Comparison of ENCODE assay signal across 25 cellular contexts in the genomic region with DNA sequence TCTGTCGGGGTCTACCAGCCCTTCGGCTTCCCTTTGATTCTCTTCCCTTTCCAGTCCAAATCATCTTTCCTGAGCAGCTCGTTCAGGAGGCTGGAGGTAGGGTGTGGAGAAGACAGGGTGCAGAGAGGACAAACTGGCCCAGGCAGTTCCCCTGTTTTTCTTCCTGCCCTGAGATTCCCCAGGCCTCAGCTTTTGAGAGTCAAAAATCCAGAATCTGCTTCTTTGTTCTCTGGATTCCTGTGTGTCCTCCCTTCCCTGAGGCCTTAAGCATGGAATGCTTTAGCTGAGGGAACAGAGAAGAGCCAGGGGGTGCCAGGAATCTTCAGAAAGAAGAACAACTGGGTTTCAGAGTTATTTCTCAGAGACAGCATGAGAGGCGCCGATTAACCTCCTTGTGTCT. TPM values are rescaled to one million over a fixed set of nuclear protein-coding genes. Genes with fewer than 3 reads are reported as not detected.
DNase-seq lines count a peak whose midpoint lies in the region; ATAC-seq and TF ChIP-seq lines count a peak whose summit lies in the region.
"Had no signal": no experiment of that assay in that cellular context is flagged by ENCODE, and none has a peak within 500 bp of the region (broad histone marks: within the 10 kb centered on the region; RNA-seq: fewer than 3 reads in every experiment).

No MANE protein-coding gene starts in this region.

- H3K9me2 ChIP-seq in Karpas-422 (replicated peaks; ENCODE audit: insufficient read depth, low read length) = no peaks in the 10 kb centered on the region

- peaks cover 35% of the 10 kb centered on the region for H3K4me1 Mint-ChIP-seq in endodermal cell
- H3K4me1 Mint-ChIP-seq in T-helper 17 cell = no peaks in the 10 kb centered on the region
- H3K4me1 Mint-ChIP-seq: activated CD8-positive, alpha-beta memory T cell treated with anti-CD3 and anti-CD28 coated beads, Interleukin-2, amount 10 ng/mL, durations not matched to agents 7 days and 5 days; activated naive CD8-positive, alpha-beta T cell treated with anti-CD3 and anti-CD28 coated beads for 36 hours; immature natural killer cell had no signal

- ATAC-seq in IMR-90 (ENCODE audit: low read depth) (no peak), T-helper 17 cell (no peak)
- ATAC-seq: activated CD8-positive, alpha-beta memory T cell treated with anti-CD3 and anti-CD28 coated beads, Interleukin-2, amount 10 ng/mL, durations not matched to agents 7 days and 5 days; GM12878; Right ventricle myocardium inferior had no signal

- H3K9ac ChIP-seq in IMR-90 (ENCODE audit: low read depth, low read length) (peak overlapping the region; percentile 64), endodermal cell (ENCODE audit: extremely low read depth, low read length, poor library complexity, severe bottlenecking) (no peak overlapping the region), neuronal stem cell (ENCODE audit: low read depth, low read length, poor library complexity) (no peak overlapping the region), Karpas-422 (ENCODE audit: low read length) (no peak overlapping the region)

- peak overlapping the region; percentile 93 for H3K23ac ChIP-seq in IMR-90 (ENCODE audit: low read depth, low read length)
- no peak overlapping the region for H3K23ac ChIP-seq in neuronal stem cell (ENCODE audit: low read depth, low read length, poor library complexity)

- H2AK9ac ChIP-seq in IMR-90 (replicated peaks; ENCODE audit: low read depth, low read length, poor library complexity) = peak overlapping the region; percentile 87

- H3K9me3 ChIP-seq in IMR-90 (ENCODE audit: control insufficient read depth, insufficient read depth, low read length) (no peaks in the 10 kb centered on the region), endodermal cell (ENCODE audit: control insufficient read depth, low read length) (no peaks in the 10 kb centered on the region), neuronal stem cell (replicated peaks in 1 of 2; ENCODE audit: control insufficient read depth in 2 of 2, insufficient read depth in 1 of 2, low read depth in 1 of 2, low read length in 2 of 2) (no peaks in the 10 kb centered on the region), T-helper 17 cell (ENCODE audit: control insufficient read depth, low read length, poor library complexity, severe bottlenecking) (no peaks in the 10 kb centered on the region), Karpas-422 (ENCODE audit: low read length) (no peaks in the 10 kb centered on the region), thyroid gland (no peaks in the 10 kb centered on the region)
- H3K9me3 ChIP-seq: body of pancreas had no signal

- H2BK12ac ChIP-seq in neuronal stem cell (ENCODE audit: low read length) = no peak overlapping the region

- peak overlapping the region; percentile 79 for H4K8ac ChIP-seq in IMR-90 (ENCODE audit: low read depth in 2 of 2, low read length in 2 of 2)
- H4K8ac ChIP-seq in neuronal stem cell (ENCODE audit: low read depth, low read length) = no peak overlapping the region

- H3K4me3 Mint-ChIP-seq in endodermal cell = no peak overlapping the region
- no peak overlapping the region for H3K4me3 Mint-ChIP-seq in T-helper 17 cell
- H3K4me3 Mint-ChIP-seq: activated CD8-positive, alpha-beta memory T cell treated with anti-CD3 and anti-CD28 coated beads, Interleukin-2, amount 10 ng/mL, durations not matched to agents 7 days and 5 days; activated naive CD8-positive, alpha-beta T cell treated with anti-CD3 and anti-CD28 coated beads for 36 hours; activated T-helper 1 cell treated with anti-CD3 and anti-CD28 coated beads, Interleukin-12 subunit alpha, Interleukin-12 subunit beta, Interleukin-2, Interleukin-4 antibody, amounts not matched to agents 30 ng/mL and 10 ng/mL and 1 ng/mL, durations not matched to agents 14 hours and 24 hours and 36 hours; immature natural killer cell had no signal

- H3K36me3 Mint-ChIP-seq in endodermal cell (ENCODE audit: low read depth) (no peaks in the 10 kb centered on the region), T-helper 17 cell (ENCODE audit: low read depth) (no peaks in the 10 kb centered on the region)
- H3K36me3 Mint-ChIP-seq: activated CD8-positive, alpha-beta memory T cell treated with anti-CD3 and anti-CD28 coated beads, Interleukin-2, amount 10 ng/mL, durations not matched to agents 7 days and 5 days; activated naive CD8-positive, alpha-beta T cell treated with anti-CD3 and anti-CD28 coated beads for 36 hours; immature natural killer cell had no signal

- DNase-seq in EH (ENCODE audit: low read depth) (peak; percentile 85), IMR-90 (no peak), endodermal cell (peak; percentile 59), neuronal stem cell (ENCODE audit: low spot score) (no peak), T-helper 17 cell (no peak), Karpas-422 (no peak), H4 (ENCODE audit: low spot score) (no peak), thyroid gland (no peak)
- DNase-seq: activated CD4-positive, alpha-beta T cell treated with anti-CD3 and anti-CD28 coated beads for 48 hours; activated CD8-positive, alpha-beta memory T cell treated with anti-CD3 and anti-CD28 coated beads, Interleukin-2, amount 10 ng/mL, durations not matched to agents 7 days and 5 days; activated naive CD8-positive, alpha-beta T cell treated with anti-CD3 and anti-CD28 coated beads for 36 hours; glutamatergic neuron; immature natural killer cell; NCI-H1436; NCI-H526 treated with DMSO at 0.1 percent for 48 hours; nucleus accumbens; T-helper 1 cell had no signal

- TF ChIP-seq RAD21 in IMR-90 (IDR thresholded peaks at IDR 0.05; ENCODE audit: low read length) = no peak

- BruUV-seq in IMR-90 (replicated peaks; lab: Mats Ljungman, UMichigan) = no TSS peak

- no CpG with 5 or more reads among the region's 5 CpGs for WGBS in IMR-90 (ENCODE audit: extremely low coverage in 2 of 2, insufficient read length in 1 of 2), 2 experiments
- WGBS in endodermal cell (ENCODE audit: insufficient coverage in 1 of 2, insufficient read length in 1 of 2), 2 experiments = 87% methylated on average over 5 of the region's 5 CpGs; no CpG with 5 or more reads in 1 of the 2 experiments
- WGBS in neuronal stem cell (ENCODE audit: extremely low coverage in 2 of 2, insufficient read length in 2 of 2, insufficient replicate concordance in 1 of 2), 2 donors = no CpG with 5 or more reads among the region's 5 CpGs
- 73 to 98% methylated on average over 5 of the region's 5 CpGs for WGBS in thyroid gland, 2 donors

- no peaks in the 10 kb centered on the region for H3K27me3 Mint-ChIP-seq in endodermal cell (ENCODE audit: insufficient read depth)
- no peaks in the 10 kb centered on the region for H3K27me3 Mint-ChIP-seq in T-helper 17 cell
- H3K27me3 Mint-ChIP-seq: activated CD8-positive, alpha-beta memory T cell treated with anti-CD3 and anti-CD28 coated beads, Interleukin-2, amount 10 ng/mL, durations not matched to agents 7 days and 5 days; activated naive CD8-positive, alpha-beta T cell treated with anti-CD3 and anti-CD28 coated beads for 36 hours had no signal

- TF ChIP-seq CTCF in IMR-90 (conservative IDR thresholded peaks at IDR 0.05; ENCODE audit: low read depth, low read length) (no peak), endodermal cell (conservative IDR thresholded peaks at IDR 0.05) (no peak), thyroid gland (IDR thresholded peaks at IDR 0.05) (no peak)

- H3K27ac Mint-ChIP-seq in endodermal cell = peak overlapping the region; percentile 85
- no peak overlapping the region for H3K27ac Mint-ChIP-seq in T-helper 17 cell
- H3K27ac Mint-ChIP-seq: activated CD8-positive, alpha-beta memory T cell treated with anti-CD3 and anti-CD28 coated beads, Interleukin-2, amount 10 ng/mL, durations not matched to agents 7 days and 5 days; activated naive CD8-positive, alpha-beta T cell treated with anti-CD3 and anti-CD28 coated beads for 36 hours; activated T-helper 1 cell treated with anti-CD3 and anti-CD28 coated beads, Interleukin-12 subunit alpha, Interleukin-12 subunit beta, Interleukin-2, Interleukin-4 antibody, amounts not matched to agents 30 ng/mL and 10 ng/mL and 1 ng/mL, durations not matched to agents 14 hours and 24 hours and 36 hours; immature natural killer cell had no signal

- peaks cover 5 to 25% of the 10 kb centered on the region in 2 experiments; a peak in 3 of 4 replicates for H3K79me1 ChIP-seq in IMR-90 (ENCODE audit: low read depth in 1 of 2, low read length in 2 of 2)
- H3K79me1 ChIP-seq in neuronal stem cell (ENCODE audit: low read depth, low read length) = no peaks in the 10 kb centered on the region

- dilution Hi-C loops in IMR-90 (cut with HindIII; ENCODE audit: low sequenced_read_pairs, unreplicated experiment) = no loop called here

- H2BK15ac ChIP-seq in IMR-90 (ENCODE audit: low read depth, low read length) (peak overlapping the region; percentile 97), neuronal stem cell (ENCODE audit: low read length) (no peak overlapping the region)

- peak overlapping the region; percentile 96 for H2BK20ac ChIP-seq in IMR-90 (ENCODE audit: low read depth, low read length)

- H3K27me3 ChIP-seq in IMR-90 (ENCODE audit: control insufficient read depth, insufficient read depth, low read length) (no peaks in the 10 kb centered on the region), endodermal cell (ENCODE audit: control insufficient read depth, insufficient read depth, low read length, poor library complexity, severe bottlenecking) (no peaks in the 10 kb centered on the region), neuronal stem cell (ENCODE audit: control insufficient read depth in 3 of 3, insufficient read depth in 3 of 3, low read depth in 1 of 3, low read length in 3 of 3) (no peaks in the 10 kb centered on the region), Karpas-422 (ENCODE audit: low read length) (no peaks in the 10 kb centered on the region), thyroid gland (no peaks in the 10 kb centered on the region)
- H3K27me3 ChIP-seq: body of pancreas had no signal

- peak overlapping the region; percentile 92 for H3K18ac ChIP-seq in IMR-90 (ENCODE audit: low read depth, low read length)
- H3K18ac ChIP-seq in neuronal stem cell (ENCODE audit: low read length) = no peak overlapping the region

- H3K9me1 ChIP-seq in IMR-90 (ENCODE audit: insufficient read depth, low read length) = peaks cover 28% of the 10 kb centered on the region

- H3K4ac ChIP-seq in IMR-90 (ENCODE audit: low read depth, low read length) (peak overlapping the region; percentile 97), neuronal stem cell (ENCODE audit: low read length) (no peak overlapping the region)

- H3K36me3 ChIP-seq in IMR-90 (ENCODE audit: control insufficient read depth, insufficient read depth, low read length) (no peaks in the 10 kb centered on the region), endodermal cell (ENCODE audit: control insufficient read depth, insufficient read depth, low read length) (no peaks in the 10 kb centered on the region), neuronal stem cell (replicated peaks in 1 of 2; ENCODE audit: control insufficient read depth in 2 of 2, insufficient read depth in 2 of 2, low read length in 2 of 2) (no peaks in the 10 kb centered on the region), Karpas-422 (ENCODE audit: insufficient read depth, low read length) (no peaks in the 10 kb centered on the region), thyroid gland (no peaks in the 10 kb centered on the region)

- in situ Hi-C loops in IMR-90 (cut with MboI; ENCODE audit: low sequenced_read_pairs) = loop anchor here (5.0 kb wide), 2 partner anchors 213 to 528 kb away; no protein-coding TSS in a partner anchor

- H3K56ac ChIP-seq in IMR-90 (ENCODE audit: extremely low read depth, insufficient read depth, low read length) = peak overlapping the region; percentile 93

- H3K9me3 Mint-ChIP-seq in endodermal cell = no peaks in the 10 kb centered on the region
- H3K9me3 Mint-ChIP-seq: activated naive CD8-positive, alpha-beta T cell treated with anti-CD3 and anti-CD28 coated beads for 36 hours; activated T-helper 1 cell treated with anti-CD3 and anti-CD28 coated beads, Interleukin-12 subunit alpha, Interleukin-12 subunit beta, Interleukin-2, Interleukin-4 antibody, amounts not matched to agents 30 ng/mL and 10 ng/mL and 1 ng/mL, durations not matched to agents 14 hours and 24 hours and 36 hours had no signal

- H3K4me2 ChIP-seq in IMR-90 (ENCODE audit: low read depth, low read length) = peak overlapping the region; percentile 32; the same call in 1 of the 2 replicates
- no peak overlapping the region for H3K4me2 ChIP-seq in neuronal stem cell (ENCODE audit: insufficient read depth, low read length, poor library complexity, severe bottlenecking)
- H3K4me2 ChIP-seq in Karpas-422 (ENCODE audit: low read depth, low read length, poor library complexity, severe bottlenecking) = no peak overlapping the region

- POLR2A ChIA-PET in IMR-90 (lab: Charles Lee; ENCODE audit: unreplicated experiment) = no interaction called here

- H2BK5ac ChIP-seq in IMR-90 (ENCODE audit: low read depth, low read length, poor library complexity, severe bottlenecking) (peak overlapping the region; percentile 92), neuronal stem cell (ENCODE audit: low read length) (no peak overlapping the region)

- CTCF ChIA-PET in IMR-90 (lab: Yijun Ruan, JAX) = interaction anchor here (1.0 kb wide), 1 partner anchor 212 kb away, joined by 3 read pairs; no protein-coding TSS in a partner anchor

- peaks cover 19% of the 10 kb centered on the region for H3K4me1 ChIP-seq in IMR-90 (ENCODE audit: control insufficient read depth, insufficient read depth, low read length)
- H3K4me1 ChIP-seq in endodermal cell (ENCODE audit: control insufficient read depth, insufficient read depth, low read length) = peaks cover 18% of the 10 kb centered on the region
- H3K4me1 ChIP-seq in neuronal stem cell (ENCODE audit: control insufficient read depth in 2 of 2, insufficient read depth in 1 of 2, low read depth in 1 of 2, low read length in 2 of 2) = peaks cover 10 to 11% of the 10 kb centered on the region in 2 donors
- H3K4me1 ChIP-seq in Karpas-422 (ENCODE audit: low read length) = no peaks in the 10 kb centered on the region
- H3K4me1 ChIP-seq in thyroid gland = no peaks in the 10 kb centered on the region
- H3K4me1 ChIP-seq: body of pancreas had no signal

- intact Hi-C loops in IMR-90 (cut with micrococcal nuclease) (loop anchor here (2.0 to 5.0 kb wide), 6 partner anchors 44 to 943 kb away; no protein-coding TSS in a partner anchor), thyroid gland (cut with DNase I) (no loop called here)

- peak overlapping the region; percentile 97 for H4K5ac ChIP-seq in IMR-90 (ENCODE audit: low read depth, low read length)

- H3K27ac ChIP-seq in IMR-90 (ENCODE audit: insufficient read depth, low read length) = peak overlapping the region; percentile 81
- peak overlapping the region; percentile 61 for H3K27ac ChIP-seq in endodermal cell (ENCODE audit: low read depth, low read length)
- H3K27ac ChIP-seq in neuronal stem cell (replicated peaks; ENCODE audit: low read length) = no peak overlapping the region
- no peak overlapping the region for H3K27ac ChIP-seq in Karpas-422 (ENCODE audit: low read length)
- no peak overlapping the region for H3K27ac ChIP-seq in thyroid gland
- H3K27ac ChIP-seq: body of pancreas, C4-2B had no signal

- H3K14ac ChIP-seq in IMR-90 (replicated peaks; ENCODE audit: low read depth, low read length) = peak overlapping the region; percentile 95
- H3K14ac ChIP-seq in neuronal stem cell (ENCODE audit: low read length) = no peak overlapping the region

- no peak for TF ChIP-seq POLR2A in IMR-90 (IDR thresholded peaks at IDR 0.05; ENCODE audit: low read depth, low read length)
- TF ChIP-seq POLR2A in thyroid gland (IDR thresholded peaks at IDR 0.05) = no peak

- H2BK120ac ChIP-seq in IMR-90 (ENCODE audit: low read depth, low read length) = peak overlapping the region; percentile 98
- no peak overlapping the region for H2BK120ac ChIP-seq in neuronal stem cell (ENCODE audit: low read depth, low read length)

- H3K79me2 ChIP-seq in Karpas-422 (ENCODE audit: low read length) = no peaks in the 10 kb centered on the region

- H2AK5ac ChIP-seq in IMR-90 (ENCODE audit: low read depth, low read length) = peak overlapping the region; percentile 98
- H2AK5ac ChIP-seq in neuronal stem cell (ENCODE audit: low read depth, low read length) = peak overlapping the region; percentile 73

- H3K4me3 ChIP-seq in IMR-90 (ENCODE audit: insufficient read depth, low read depth, low read length) (no peak overlapping the region), endodermal cell (ENCODE audit: low read length) (no peak overlapping the region), neuronal stem cell (ENCODE audit: low read length in 2 of 2) (no peak overlapping the region), Karpas-422 (ENCODE audit: low read length) (no peak overlapping the region), thyroid gland (replicated peaks in 1 of 3) (no peak overlapping the region)
- H3K4me3 ChIP-seq: body of pancreas, GM12878 had no signal

- peak overlapping the region; percentile 98 for H4K91ac ChIP-seq in IMR-90 (ENCODE audit: insufficient read depth, low read depth, low read length)
- H4K91ac ChIP-seq in neuronal stem cell (ENCODE audit: low read depth, low read length, poor library complexity) = no peak overlapping the region

- peak overlapping the region; percentile 72 for H2AFZ ChIP-seq in IMR-90 (replicated peaks; ENCODE audit: low read length, poor library complexity)
- peak overlapping the region; percentile 64 for H2AFZ ChIP-seq in neuronal stem cell (ENCODE audit: low read length)
- H2AFZ ChIP-seq in Karpas-422 (ENCODE audit: low read length) = no peak overlapping the region

- H4K20me1 ChIP-seq in IMR-90 (ENCODE audit: insufficient read depth, low read length) (no peaks in the 10 kb centered on the region), Karpas-422 (ENCODE audit: insufficient read depth, low read depth, low read length) (no peaks in the 10 kb centered on the region)

RNA-seq across cellular contexts. Expression of gene LRTM1, which starts 26.7 kb away (rescaled TPM):
- not detected in 2 replicates for total RNA-seq in IMR-90 (2012; rRNA removed)
- not detected in 2 replicates for polyA plus RNA-seq in IMR-90 (2012; rRNA removed)
- polyA plus RNA-seq in IMR-90 (2012; cell fraction: cytosol; rRNA removed) = not detected in 2 replicates
- polyA plus RNA-seq in IMR-90 (2012; cell fraction: nucleus; rRNA removed; ENCODE audit: low replicate concordance) = 0.06 TPM in 1 of 2 replicates, not detected in the other
- total RNA-seq in endodermal cell = not detected
- polyA plus RNA-seq in endodermal cell (2013, experiment 1 of 2) = 0.28 TPM
- not detected for polyA plus RNA-seq in endodermal cell (2013, experiment 2 of 2)
- not detected for polyA plus RNA-seq in neuronal stem cell (2013, experiment 1 of 2)
- not detected for polyA plus RNA-seq in neuronal stem cell (2013, experiment 2 of 2)
- total RNA-seq in T-helper 17 cell = not detected
- total RNA-seq in Karpas-422 (2014; rRNA removed; shearing (Covaris generic); ENCODE audit: low replicate concordance) = not detected in 2 replicates
- not detected in 2 replicates for total RNA-seq in H4 (2014; rRNA removed; shearing (Covaris generic))
- not detected for total RNA-seq in thyroid gland
- total RNA-seq: A673; activated CD8-positive, alpha-beta memory T cell treated with anti-CD3 and anti-CD28 coated beads, Interleukin-2, amount 10 ng/mL, durations not matched to agents 7 days and 5 days; activated naive CD8-positive, alpha-beta T cell treated with anti-CD3 and anti-CD28 coated beads for 36 hours; activated T-helper 1 cell treated with anti-CD3 and anti-CD28 coated beads, Interleukin-12 subunit alpha, Interleukin-12 subunit beta, Interleukin-2, Interleukin-4 antibody, amounts not matched to agents 30 ng/mL and 10 ng/mL and 1 ng/mL, durations not matched to agents 14 hours and 24 hours and 36 hours; body of pancreas; GM12878; lower leg skin; MCF 10A; Right ventricle myocardium inferior had no signal
- polyA plus RNA-seq: immature natural killer cell had no signal

Comparison
In these comparisons a context has a peak if more than half of its experiments do, and no peak if none do; other contexts are left out.
1. DNase-seq: peak in EH (single experiment) and endodermal cell (single experiment); none in IMR-90 (single experiment), neuronal stem cell (single experiment), T-helper 17 cell (0 of 3), Karpas-422 (single experiment), H4 (single experiment) and thyroid gland (0 of 2).
2. H3K27ac ChIP-seq: peak in IMR-90 (single experiment) and endodermal cell (single experiment); none in neuronal stem cell (single experiment), Karpas-422 (single experiment) and thyroid gland (0 of 3).